Comparison of ENCODE assay signal across 18 cellular contexts in the genomic region with DNA sequence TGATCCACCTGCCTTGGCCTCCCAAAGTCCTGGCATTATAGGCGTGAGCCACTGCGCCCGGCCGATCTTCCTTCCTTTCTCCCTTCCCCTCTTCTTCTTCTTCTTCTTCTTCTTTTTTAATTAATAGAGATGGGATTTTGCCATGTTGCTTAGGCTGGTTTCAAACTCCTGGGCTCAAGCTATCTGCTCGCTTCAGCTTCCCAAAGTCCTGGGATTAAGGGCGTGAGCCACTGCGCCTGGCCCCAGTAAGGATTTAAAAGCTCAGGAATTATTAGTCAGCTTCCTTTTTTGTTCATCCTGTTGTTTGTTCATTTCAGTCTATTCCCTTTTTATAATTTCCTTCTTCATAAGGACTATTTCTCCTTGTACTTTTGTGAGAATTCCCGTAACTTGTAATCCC. TPM values are rescaled to one million over a fixed set of nuclear protein-coding genes. Genes with fewer than 3 reads are reported as not detected.
DNase-seq lines count a peak whose midpoint lies in the region; ATAC-seq and TF ChIP-seq lines count a peak whose summit lies in the region.
"Had no signal": no experiment of that assay in that cellular context is flagged by ENCODE, and none has a peak within 500 bp of the region (broad histone marks: within the 10 kb centered on the region; RNA-seq: fewer than 3 reads in every experiment).

No MANE protein-coding gene starts in this region.

- TF ChIP-seq POLR2A in heart left ventricle (IDR thresholded peaks at IDR 0.05), result no peak

- no peak overlapping the region for H2BK20ac ChIP-seq in H9 (ENCODE audit: low read depth, low read length, poor library complexity, severe bottlenecking)

- no peak overlapping the region for H4K5ac ChIP-seq in H9 (ENCODE audit: insufficient read length, low read depth, low read length)

- H3K27ac Mint-ChIP-seq in H9 (no peak overlapping the region), T-helper 17 cell (peak overlapping the region; percentile 72), type B pancreatic cell (no peak overlapping the region)

- H3K4me1 ChIP-seq in ACC112 (ENCODE audit: control insufficient read depth, insufficient read depth, low read length, unreplicated experiment), result peaks cover 14% of the 10 kb centered on the region
- H3K4me1 ChIP-seq in H9 (ENCODE audit: insufficient read depth, low read length), result no peaks in the 10 kb centered on the region
- H3K4me1 ChIP-seq in heart left ventricle, result peaks cover 0 to 17% (median 8%) of the 10 kb centered on the region in 12 donors
- H3K4me1 ChIP-seq: BE2C had no signal

- no peak overlapping the region for H4K8ac ChIP-seq in H9 (replicated peaks; ENCODE audit: insufficient read length, low read depth, low read length)

- H4K20me1 ChIP-seq in H9 (ENCODE audit: control insufficient read depth, insufficient read depth, insufficient read length), result no peaks in the 10 kb centered on the region

- H3K9me3 Mint-ChIP-seq in H9, result no peaks in the 10 kb centered on the region; a peak in 2 of 5 replicates
- H3K9me3 Mint-ChIP-seq in type B pancreatic cell, result no peaks in the 10 kb centered on the region
- H3K9me3 Mint-ChIP-seq: CD4-positive, alpha-beta memory T cell had no signal

- no peak overlapping the region for H2BK5ac ChIP-seq in H9 (ENCODE audit: insufficient read length, low read length)

- H3K18ac ChIP-seq in H9 (ENCODE audit: insufficient read length, low read depth, low read length), result no peak overlapping the region

- no peak overlapping the region for H3K4ac ChIP-seq in H9 (ENCODE audit: low read depth, low read length)

- H3K4me1 Mint-ChIP-seq in H9 (peaks cover 6 to 10% of the 10 kb centered on the region in 2 experiments), T-helper 17 cell (peaks cover 28% of the 10 kb centered on the region), type B pancreatic cell (ENCODE audit: unreplicated experiment) (peaks cover 15% of the 10 kb centered on the region)

- H3K27me3 Mint-ChIP-seq in H9 (ENCODE audit: low read depth) (peaks cover 80% of the 10 kb centered on the region), T-helper 17 cell (no peaks in the 10 kb centered on the region), type B pancreatic cell (peaks cover 47% of the 10 kb centered on the region)

- no peak overlapping the region for H2BK120ac ChIP-seq in H9 (ENCODE audit: low read depth, low read length, poor library complexity, severe bottlenecking)

- H3K36me3 ChIP-seq in ACC112 (ENCODE audit: insufficient read depth, low read length) (no peaks in the 10 kb centered on the region), heart left ventricle (no peaks in the 10 kb centered on the region)

- no peak overlapping the region for H3K4me3 Mint-ChIP-seq in H9
- peak overlapping the region; percentile 50 for H3K4me3 Mint-ChIP-seq in T-helper 17 cell
- no peak overlapping the region for H3K4me3 Mint-ChIP-seq in type B pancreatic cell

- no peak for ATAC-seq in T-helper 17 cell
- ATAC-seq in HG03432 (IDR thresholded peaks at IDR 0.05; ENCODE audit: unreplicated experiment), result no peak
- no peak for ATAC-seq in heart left ventricle

- H2BK15ac ChIP-seq in H9 (ENCODE audit: low read depth, low read length), result no peak overlapping the region

- H3K23me2 ChIP-seq in H9 (ENCODE audit: insufficient read length, low read depth, low read length, poor library complexity, severe bottlenecking), result peaks cover 13% of the 10 kb centered on the region

- H3K23ac ChIP-seq in H9 (ENCODE audit: insufficient read length, low read depth, low read length), result no peak overlapping the region

- H3K4me2 ChIP-seq in H9 (ENCODE audit: insufficient read depth, insufficient read length, low read length), result no peak overlapping the region

- H3K36me3 Mint-ChIP-seq in H9 (ENCODE audit: insufficient read depth in 1 of 3, low read depth in 3 of 3) (peaks cover 5 to 6% (median 5%) of the 10 kb centered on the region in 3 experiments; a peak in 5 of 7 replicates), T-helper 17 cell (ENCODE audit: low read depth) (no peaks in the 10 kb centered on the region), type B pancreatic cell (peaks cover 4% of the 10 kb centered on the region)

- no peak overlapping the region for H3T11ph ChIP-seq in H9 (ENCODE audit: low read length)

- H2AFZ ChIP-seq in ACC112 (ENCODE audit: low read length, unreplicated experiment) (peak overlapping the region; percentile 6), H9 (ENCODE audit: low read length) (no peak overlapping the region)

- no peak overlapping the region for H3K56ac ChIP-seq in H9 (ENCODE audit: insufficient read length, low read depth, low read length)

- H3K27me3 ChIP-seq in ACC112 (ENCODE audit: insufficient read depth, low read length), result no peaks in the 10 kb centered on the region
- peaks cover 9% of the 10 kb centered on the region; the same call in 1 of the 2 replicates for H3K27me3 ChIP-seq in H9 (ENCODE audit: insufficient read depth, low read length)
- peaks cover 0 to 4% (median 0%) of the 10 kb centered on the region in 9 donors for H3K27me3 ChIP-seq in heart left ventricle
- H3K27me3 ChIP-seq: BE2C had no signal

- H3K27ac ChIP-seq in ACC112 (ENCODE audit: low read depth, low read length) (no peak overlapping the region), H9 (ENCODE audit: insufficient read length, low read depth, low read length) (no peak overlapping the region), heart left ventricle (no peak overlapping the region)
- H3K27ac ChIP-seq: HL-60 had no signal

- DNase-seq in H9, result peak; percentile 34
- no peak for DNase-seq in T-helper 17 cell
- peak; percentile 18 for DNase-seq in iris pigment epithelial cell (ENCODE audit: low read depth)
- no peak for DNase-seq in heart left ventricle
- no peak for DNase-seq in type B pancreatic cell (ENCODE audit: extremely low spot score, unreplicated experiment)
- DNase-seq in activated effector memory CD4-positive, alpha-beta T cell treated with anti-CD3 and anti-CD28 coated beads, Interleukin-2, amount 50 U/mL, for 16 hours, result no peak
- DNase-seq: ACHN; BE2C; CD4-positive, alpha-beta memory T cell; EL; NCI-H1105 treated with DMSO at 0.1 percent for 48 hours; NCI-H187 treated with DMSO at 0.1 percent for 48 hours; NCI-H2171; NCI-H774; SHP77 treated with DMSO at 0.1 percent for 48 hours had no signal

- H3K79me1 ChIP-seq in H9 (ENCODE audit: insufficient read depth, low read depth, low read length, poor library complexity, severe bottlenecking), result no peaks in the 10 kb centered on the region

- intact Hi-C loops in heart left ventricle (cut with DNase I), result loop anchor here in 1 of 10 donors (5.0 kb wide), 1 partner anchor 675 kb away; no protein-coding TSS in a partner anchor

- no peak overlapping the region for H3K14ac ChIP-seq in H9 (ENCODE audit: insufficient read depth, low read length)

- no peaks in the 10 kb centered on the region for H3K9me3 ChIP-seq in H9 (ENCODE audit: control insufficient read depth, low read depth, low read length)
- no peaks in the 10 kb centered on the region for H3K9me3 ChIP-seq in T-helper 17 cell (ENCODE audit: control insufficient read depth, low read length, poor library complexity, severe bottlenecking)
- H3K9me3 ChIP-seq in heart left ventricle, result no peaks in the 10 kb centered on the region
- H3K9me3 ChIP-seq: BE2C had no signal

- H3K4me3 ChIP-seq in ACC112 (ENCODE audit: low read depth, low read length) (no peak overlapping the region), heart left ventricle (no peak overlapping the region)

- no peak overlapping the region for H3K9ac ChIP-seq in H9 (ENCODE audit: extremely low read depth, insufficient read length, low read length)

- WGBS in H9 (ENCODE audit: extremely low coverage, insufficient read length, low lambda C conversion rate), result no CpG with 5 or more reads among the region's 8 CpGs
- 90 to 96% (median 92%) methylated on average over 8 of the region's 8 CpGs for WGBS in heart left ventricle, 4 donors

- TF ChIP-seq CTCF in H9 (conservative IDR thresholded peaks at IDR 0.05) (no peak), heart left ventricle (IDR thresholded peaks at IDR 0.05) (no peak), type B pancreatic cell (conservative IDR thresholded peaks at IDR 0.05) (no peak)

- no peak overlapping the region for H2BK12ac ChIP-seq in H9 (ENCODE audit: insufficient read length, low read depth, low read length)

- no peaks in the 10 kb centered on the region for H3K79me2 ChIP-seq in ACC112 (ENCODE audit: control insufficient read depth, insufficient read depth, low read length, unreplicated experiment)
- H3K79me2 ChIP-seq in H9 (ENCODE audit: insufficient read depth, low read length), result no peaks in the 10 kb centered on the region

- no peak overlapping the region for H2AK5ac ChIP-seq in H9 (ENCODE audit: insufficient read length, low read length)

- no peak overlapping the region for H4K91ac ChIP-seq in H9 (ENCODE audit: insufficient read length, low read depth, low read length)

RNA-seq across cellular contexts. Expression of gene LRRC37A, which starts 32.7 kb away (rescaled TPM):
- 1.9 and 2.0 TPM in 2 replicates for total RNA-seq in H9 (2021)
- 10 to 100 TPM in 1 of 2 donors, 1 to 10 TPM in 1; 5.5 to 11.4 TPM for total RNA-seq in T-helper 17 cell
- 1 to 10 TPM in 4 of 9 donors, under 1 TPM in 5; 0.14 to 2.0 (median 0.82) TPM for total RNA-seq in heart left ventricle
- 1 to 10 TPM in 1 of 2 donors, under 1 TPM in 1; 0.37 to 1.2 TPM for polyA plus RNA-seq in heart left ventricle
- 2.3 and 3.8 TPM in 2 replicates for total RNA-seq in type B pancreatic cell (ENCODE audit: low replicate concordance)

Comparison
In these comparisons a context has a peak if more than half of its experiments do, and no peak if none do; other contexts are left out.
1. DNase-seq: peak in H9 (single experiment) and iris pigment epithelial cell (single experiment); none in T-helper 17 cell (0 of 3), heart left ventricle (0 of 5), type B pancreatic cell (single experiment) and activated effector memory CD4-positive, alpha-beta T cell treated with anti-CD3 and anti-CD28 coated beads, Interleukin-2, amount 50 U/mL, for 16 hours (single experiment).